ENCODE assay signal across 8 cellular contexts in genomic region chr22:38467904-38468760, GRCh38. TPM values are rescaled to one million over a fixed set of nuclear protein-coding genes. Genes with fewer than 3 reads are reported as not detected.
A peak's percentile ranks its signal among the peaks of the same experiment; 100 is the strongest.
DNase-seq lines count a peak whose midpoint lies in the region; ATAC-seq and TF ChIP-seq lines count a peak whose summit lies in the region.

Gene KDELR3 (plus strand): TSS chr22:38468096. CDS start chr22:38468234, 138 bp downstream.

- peak; percentile 32 for TF ChIP-seq CTCF in AG04450 (IDR thresholded peaks at IDR 0.05; ENCODE audit: low read depth, low read length)
- 0 out of 2 replicates have a peak, but pooled peaks have one; percentile 7 for TF ChIP-seq CTCF in VCaP (conservative IDR thresholded peaks at IDR 0.05)
- TF ChIP-seq CTCF in choroid plexus epithelial cell (conservative IDR thresholded peaks at IDR 0.05; ENCODE audit: low read depth, low read length), result peak; percentile 32

- H3K27me3 ChIP-seq in AG04450 (ENCODE audit: control insufficient read depth, insufficient read depth, low read length), result peaks cover 6% of the 10 kb centered on the region

- CTCF ChIA-PET in AG04450 (lab: Charles Lee), result no interaction called here

- POLR2A ChIA-PET in AG04450 (lab: Yijun Ruan, JAX), result interaction anchor here (0.7 to 1.4 kb wide), 3 partner anchors 10 to 33 kb away, joined by 3 to 5 read pairs (median 4); no protein-coding TSS in a partner anchor

- no peaks in the 10 kb centered on the region; the same call in 1 of the 2 replicates for H3K9me3 ChIP-seq in AG04450 (ENCODE audit: control insufficient read depth, insufficient read depth, low read length)

- ATAC-seq in HG03025 (IDR thresholded peaks at IDR 0.05; ENCODE audit: low FRiP score, unreplicated experiment), result no peak

- peak within 1 kb of the TSS; percentile 99 for H3K4me3 ChIP-seq in AG04450 (ENCODE audit: low read depth, low read length)
- peak within 1 kb of the TSS; percentile 95 for H3K4me3 ChIP-seq in choroid plexus epithelial cell (ENCODE audit: low read depth, low read length)

- H3K27ac ChIP-seq in AG04450 (ENCODE audit: low read depth, low read length), result peak within 1 kb of the TSS; percentile 80
- no peak within 1 kb of the TSS; the same call in 1 of the 2 replicates for H3K27ac ChIP-seq in VCaP

- DNase-seq in AG04450 (ENCODE audit: low read depth, low spot score) (peak; percentile 30), HCEC 1CT (peak; percentile 76), choroid plexus epithelial cell (ENCODE audit: low read depth) (peak; percentile 67), left kidney (ENCODE audit: low read depth, low spot score) (peak; percentile 81), NCI-H1105 treated with DMSO at 0.1 percent for 48 hours (lab: John Stamatoyannopoulos, UW) (no peak)
- DNase-seq in stimulated activated CD4-positive, alpha-beta T cell treated with anti-CD3 and anti-CD28 coated beads, Interleukin-4, amount 100 ng/mL, for 24 hours, result peak; percentile 53

RNA-seq across cellular contexts. Expression of gene KDELR3, which starts in this region (rescaled TPM):
- 223 and 278 TPM in 2 replicates for polyA plus RNA-seq in AG04450 (2011; rRNA removed)
- 85.4 and 95.8 TPM in 2 replicates for polyA minus RNA-seq in AG04450 (2011; rRNA and poly(A)+ RNA removed)
